7 cellular contexts compared by ENCODE assay signal in genomic region chr7:95504199-95504598, GRCh38. TPM values are rescaled to one million over a fixed set of nuclear protein-coding genes. Genes with fewer than 3 reads are reported as not detected.
"Had no signal": no experiment of that assay in that cellular context is flagged by ENCODE, and none has a peak within 500 bp of the region (broad histone marks: within the 10 kb centered on the region; RNA-seq: fewer than 3 reads in every experiment).

No MANE protein-coding gene starts in this region.

RNA-seq across cellular contexts. Expression of gene ASB4, which starts 18.5 kb away (rescaled TPM):
- total RNA-seq: activated CD4-positive, alpha-beta memory T cell treated with anti-CD3 and anti-CD28 coated beads, Interleukin-2, amount 10 ng/mL, durations not matched to agents 7 days and 5 days; activated CD4-positive, alpha-beta T cell treated with anti-CD3 and anti-CD28 coated beads for 36 hours; activated CD8-positive, alpha-beta memory T cell treated with anti-CD3 and anti-CD28 coated beads for 36 hours; activated naive CD4-positive, alpha-beta T cell treated with anti-CD3 and anti-CD28 coated beads for 36 hours; activated T-helper 17 cell treated with anti-CD3 and anti-CD28 coated beads, Interleukin-2, amount 50 U/mL, for 72 hours; chondrocyte; T-helper 1 cell treated with Interleukin-12 subunit alpha and Interleukin-12 subunit beta and Interleukin-4 antibody, amounts not matched to agents 30 ng/mL and 1 ng/mL, for 36 hours had no signal
